Comparison of ENCODE assay signal across 26 cellular contexts in genomic region chr10:109106604-109107003, GRCh38.
"Had no signal": no experiment of that assay in that cellular context is flagged by ENCODE, and none has a peak within 500 bp of the region (broad histone marks: within the 10 kb centered on the region; RNA-seq: fewer than 3 reads in every experiment).

No MANE protein-coding gene starts in this region.

- H3K27ac ChIP-seq: stomach, suprapubic skin, testis, thoracic aorta, thyroid gland, tibial artery, tibial nerve, transverse colon, upper lobe of left lung, upper lobe of right lung, uterus, vagina had no signal

- DNase-seq: stimulated activated CD4-positive, alpha-beta T cell treated with anti-CD3 and anti-CD28 coated beads, Interleukin-2, amount 100 ng/mL, for 48 hours; stimulated activated CD4-positive, alpha-beta T cell treated with anti-CD3 and anti-CD28 coated beads, Interleukin-4, amount 100 ng/mL, for 1 hour; stimulated activated CD4-positive, alpha-beta T cell treated with anti-CD3 and anti-CD28 coated beads, Interleukin-4, amount 100 ng/mL, for 24 hours; stimulated activated CD4-positive, alpha-beta T cell treated with anti-CD3 and anti-CD28 coated beads, Interleukin-4, amount 100 ng/mL, for 4 hours; stimulated activated CD8-positive, alpha-beta memory T cell treated with anti-CD3 and anti-CD28 coated beads, Interleukin-4, amount 100 ng/mL, for 48 hours; stimulated activated naive B cell treated with anti-CD40 and anti-IgM and Interleukin-4, amounts not matched to agents 10 μg/mL and 1 μg/mL and 100 μg/mL, for 72 hours; stimulated activated naive CD4-positive, alpha-beta T cell; stimulated activated naive CD4-positive, alpha-beta T cell treated with Interleukin-2 at 50 U/mL for 16 hours; stimulated activated naive CD8-positive, alpha-beta T cell treated with anti-CD3 and anti-CD28 coated beads, Interleukin-15, amount 100 ng/mL, for 72 hours; stimulated activated naive CD8-positive, alpha-beta T cell treated with anti-CD3 and anti-CD28 coated beads, Interleukin-15, Interleukin-2, amounts not matched to agents 100 U/mL and 50 U/mL, for 24 hours; stomach; substantia nigra; testis; thyroid gland; tibial artery; transverse colon; trophoblast cell; upper lobe of left lung; upper lobe of right lung; uterus had no signal

- FAIRE-seq: urothelium cell line had no signal

- H3K36me3 ChIP-seq: stomach, suprapubic skin, thoracic aorta, thyroid gland, tibial artery, tibial nerve, transverse colon, upper lobe of left lung, upper lobe of right lung, uterus, vagina had no signal

- ATAC-seq: stimulated activated effector memory CD8-positive, alpha-beta T cell treated with anti-CD3 and anti-CD28 coated beads, Interleukin-12 subunit alpha, Interleukin-12 subunit beta, amount 100 ng/mL, for 72 hours; stimulated activated naive B cell treated with anti-CD40 and anti-IgM and Interleukin-4, amounts not matched to agents 10 μg/mL and 1 μg/mL and 100 μg/mL, for 72 hours; stimulated activated naive CD8-positive, alpha-beta T cell treated with anti-CD3 and anti-CD28 coated beads, Interleukin-15, amount 100 ng/mL, for 72 hours; stimulated activated naive CD8-positive, alpha-beta T cell treated with anti-CD3 and anti-CD28 coated beads, Interleukin-15, Interleukin-2, amounts not matched to agents 100 U/mL and 50 U/mL, for 24 hours; upper lobe of right lung had no signal

- H3K4me3 ChIP-seq: stomach, suprapubic skin, testis, thoracic aorta, thyroid gland, tibial artery, tibial nerve, transverse colon, upper lobe of left lung, upper lobe of right lung, uterus, vagina had no signal

- H3K27me3 ChIP-seq: stomach, suprapubic skin, testis, thyroid gland, tibial artery, tibial nerve, transverse colon, upper lobe of left lung, upper lobe of right lung, uterus, vagina had no signal

- H3K9me3 ChIP-seq: stomach, suprapubic skin, testis, thoracic aorta, thyroid gland, tibial artery, tibial nerve, transverse colon, upper lobe of left lung, upper lobe of right lung, uterus, vagina had no signal

- H3K4me1 ChIP-seq: stomach, suprapubic skin, testis, thyroid gland, tibial artery, tibial nerve, transverse colon, upper lobe of left lung, upper lobe of right lung, uterus, vagina had no signal
